Comparison of ENCODE assay signal across 1 cellular context in the genomic region with DNA sequence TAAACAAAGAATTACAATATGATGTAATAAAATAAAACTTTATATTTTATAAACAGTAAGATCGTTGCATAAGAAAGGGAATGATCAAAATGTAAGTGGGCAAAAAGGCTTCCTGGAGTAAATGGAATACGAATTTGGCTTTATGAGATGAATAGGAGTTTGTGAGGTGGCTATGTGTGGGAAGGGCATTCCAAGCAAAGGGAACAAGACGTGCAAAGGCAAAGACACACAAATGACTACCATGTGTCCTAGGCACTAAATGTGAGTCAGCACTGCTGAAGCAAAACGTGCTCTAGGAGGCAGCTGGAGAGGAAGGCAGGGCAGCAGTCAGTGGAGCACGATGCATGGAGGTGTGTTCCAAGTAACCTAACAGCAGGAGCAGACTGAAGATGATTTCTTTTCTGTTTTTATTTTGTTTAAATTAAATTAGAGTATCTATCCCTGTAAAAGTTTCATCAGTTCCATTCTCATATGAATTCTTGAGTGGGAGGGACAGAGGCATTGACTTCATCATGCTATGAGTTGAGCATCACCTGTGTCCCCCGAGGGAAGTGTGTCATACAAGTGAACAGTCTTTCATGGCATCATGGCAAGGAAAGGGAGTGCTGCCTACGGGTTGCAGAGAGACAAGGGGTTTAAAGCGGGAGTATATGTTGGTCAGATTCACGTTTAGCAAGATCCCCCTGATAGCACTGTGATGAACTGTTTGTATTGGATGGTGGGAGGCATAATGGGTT.
A peak's percentile ranks its signal among the peaks of the same experiment; 100 is the strongest.
TF ChIP-seq lines count a peak whose summit lies in the region.

No MANE protein-coding gene starts in this region.

TF ChIP-seq in IMR-90, 13 proteins besides CTCF, POLR2A, EP300 and RAD21:
- TF ChIP-seq RCOR1 (IDR thresholded peaks at IDR 0.05; ENCODE audit: insufficient replicate concordance, low read length) (no peak), RFX5 (IDR thresholded peaks at IDR 0.05; ENCODE audit: low read depth, low read length) (no peak), NFE2L2 (IDR thresholded peaks at IDR 0.05; ENCODE audit: low read depth, low read length) (no peak; the same call in 1 of the 2 replicates), BHLHE40 (IDR thresholded peaks at IDR 0.05; ENCODE audit: low read depth, low read length) (peak; percentile 55; the same call in 1 of the 2 replicates), MXI1 (IDR thresholded peaks at IDR 0.05; ENCODE audit: borderline replicate concordance, low read depth, low read length) (peak; percentile 24; the same call in 1 of the 2 replicates), CEBPB (IDR thresholded peaks at IDR 0.05; ENCODE audit: low read depth, low read length) (no peak)
- TF ChIP-seq, protein P1, sequence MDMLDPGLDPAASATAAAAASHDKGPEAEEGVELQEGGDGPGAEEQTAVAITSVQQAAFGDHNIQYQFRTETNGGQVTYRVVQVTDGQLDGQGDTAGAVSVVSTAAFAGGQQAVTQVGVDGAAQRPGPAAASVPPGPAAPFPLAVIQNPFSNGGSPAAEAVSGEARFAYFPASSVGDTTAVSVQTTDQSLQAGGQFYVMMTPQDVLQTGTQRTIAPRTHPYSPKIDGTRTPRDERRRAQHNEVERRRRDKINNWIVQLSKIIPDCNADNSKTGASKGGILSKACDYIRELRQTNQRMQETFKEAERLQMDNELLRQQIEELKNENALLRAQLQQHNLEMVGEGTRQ (IDR thresholded peaks at IDR 0.05; ENCODE audit: low read depth, low read length), result no peak
- TF ChIP-seq, protein P2, sequence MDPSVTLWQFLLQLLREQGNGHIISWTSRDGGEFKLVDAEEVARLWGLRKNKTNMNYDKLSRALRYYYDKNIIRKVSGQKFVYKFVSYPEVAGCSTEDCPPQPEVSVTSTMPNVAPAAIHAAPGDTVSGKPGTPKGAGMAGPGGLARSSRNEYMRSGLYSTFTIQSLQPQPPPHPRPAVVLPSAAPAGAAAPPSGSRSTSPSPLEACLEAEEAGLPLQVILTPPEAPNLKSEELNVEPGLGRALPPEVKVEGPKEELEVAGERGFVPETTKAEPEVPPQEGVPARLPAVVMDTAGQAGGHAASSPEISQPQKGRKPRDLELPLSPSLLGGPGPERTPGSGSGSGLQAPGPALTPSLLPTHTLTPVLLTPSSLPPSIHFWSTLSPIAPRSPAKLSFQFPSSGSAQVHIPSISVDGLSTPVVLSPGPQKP (IDR thresholded peaks at IDR 0.05; ENCODE audit: borderline replicate concordance, low read depth, low read length), result no peak
